14 cellular contexts compared by ENCODE assay signal in the genomic region with DNA sequence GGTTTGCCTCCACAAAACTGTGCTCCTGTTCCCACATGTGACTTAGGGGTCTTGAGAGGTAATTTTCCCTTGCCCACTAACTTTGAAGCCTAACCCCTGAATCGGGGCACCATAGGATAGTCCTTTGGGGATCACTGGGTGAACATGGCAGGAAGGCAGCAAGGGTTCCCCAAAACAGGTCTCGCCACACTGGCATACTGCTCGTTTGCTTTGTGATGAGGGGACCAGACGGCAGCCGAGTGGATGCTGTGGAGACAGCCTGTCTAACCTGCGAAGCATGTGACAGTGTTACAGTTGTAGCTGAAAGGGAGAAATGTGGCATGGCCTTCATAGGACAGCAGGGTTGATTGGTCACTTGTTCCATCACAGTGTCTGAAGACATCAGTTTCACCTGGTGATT. TPM values are rescaled to one million over a fixed set of nuclear protein-coding genes. Genes with fewer than 3 reads are reported as not detected.
A peak's percentile ranks its signal among the peaks of the same experiment; 100 is the strongest.
DNase-seq lines count a peak whose midpoint lies in the region; ATAC-seq and TF ChIP-seq lines count a peak whose summit lies in the region.
"Had no signal": no experiment of that assay in that cellular context is flagged by ENCODE, and none has a peak within 500 bp of the region (broad histone marks: within the 10 kb centered on the region; RNA-seq: fewer than 3 reads in every experiment).

No MANE protein-coding gene starts in this region.

- H2AFZ ChIP-seq in ACC112 (ENCODE audit: low read length, unreplicated experiment) = no peak overlapping the region
- no peak overlapping the region for H2AFZ ChIP-seq in fibroblast of lung (ENCODE audit: low read length)

- H3K27me3 ChIP-seq in ACC112 (ENCODE audit: insufficient read depth, low read length) = no peaks in the 10 kb centered on the region
- H3K27me3 ChIP-seq in WERI-Rb-1 (ENCODE audit: insufficient read depth, low read depth, severe bottlenecking) = no peaks in the 10 kb centered on the region
- H3K27me3 ChIP-seq in fibroblast of lung (ENCODE audit: control insufficient read depth, insufficient read depth, low read length) = no peaks in the 10 kb centered on the region
- H3K27me3 ChIP-seq in prostate gland (replicated peaks; ENCODE audit: insufficient read depth) = no peaks in the 10 kb centered on the region

- no peak for TF ChIP-seq POLR2A in prostate gland (IDR thresholded peaks at IDR 0.05)

- H3K79me2 ChIP-seq in ACC112 (ENCODE audit: control insufficient read depth, insufficient read depth, low read length, unreplicated experiment) (no peaks in the 10 kb centered on the region), fibroblast of lung (ENCODE audit: control insufficient read depth, insufficient read depth, low read length) (no peaks in the 10 kb centered on the region)

- H3K4me1 ChIP-seq in ACC112 (ENCODE audit: control insufficient read depth, insufficient read depth, low read length, unreplicated experiment) (peaks cover 25% of the 10 kb centered on the region), fibroblast of lung (ENCODE audit: control insufficient read depth, extremely low read depth, insufficient read depth, low read length) (peaks cover 7% of the 10 kb centered on the region), prostate gland (replicated peaks) (no peaks in the 10 kb centered on the region)

- WGBS in prostate gland = 80% methylated on average over 6 of the region's 6 CpGs

- H3K36me3 ChIP-seq in ACC112 (ENCODE audit: insufficient read depth, low read length) (peaks cover 31% of the 10 kb centered on the region; the same call in 1 of the 2 replicates), WERI-Rb-1 (peaks cover 39% of the 10 kb centered on the region), fibroblast of lung (ENCODE audit: control insufficient read depth, insufficient read depth, low read length) (peaks cover 21% of the 10 kb centered on the region), prostate gland (peaks cover 0 to 9% of the 10 kb centered on the region in 2 donors)

- TF ChIP-seq CTCF in WERI-Rb-1 (IDR thresholded peaks at IDR 0.05; ENCODE audit: low read depth, low read length) (no peak), fibroblast of lung (conservative IDR thresholded peaks at IDR 0.05 in 1 of 2, IDR thresholded peaks at IDR 0.05 in 1 of 2; ENCODE audit: low read depth in 1 of 2, low read length in 2 of 2) (no peak), prostate gland (IDR thresholded peaks at IDR 0.05) (no peak)

- no peak overlapping the region for H3K4me2 ChIP-seq in fibroblast of lung (ENCODE audit: extremely low read depth, insufficient read depth, low read length)

- H3K9me3 ChIP-seq in WERI-Rb-1 (ENCODE audit: severe bottlenecking) = no peaks in the 10 kb centered on the region
- H3K9me3 ChIP-seq in fibroblast of lung (ENCODE audit: control insufficient read depth, insufficient read depth, low read depth, low read length) = no peaks in the 10 kb centered on the region
- no peaks in the 10 kb centered on the region for H3K9me3 ChIP-seq in prostate gland

- no peak overlapping the region for H3K9ac ChIP-seq in fibroblast of lung (ENCODE audit: insufficient read depth, low read length)

- DNase-seq in WERI-Rb-1 (no peak), fibroblast of lung (ENCODE audit: low read depth in 2 of 2) (no peak), prostate gland (ENCODE audit: low spot score) (no peak), activated gamma-delta T cell treated with Interleukin-2 at 50 U/mL for 16 hours (no peak), NCI-H1105 treated with DMSO at 0.1 percent for 48 hours (lab: John Stamatoyannopoulos, UW) (no peak), ureter (ENCODE audit: low spot score) (no peak)
- DNase-seq: activated CD4-positive, alpha-beta T cell treated with anti-CD3 and anti-CD28 coated beads, Interleukin-2, amount 10 ng/mL, durations not matched to agents 24 days and 14 days; activated naive CD4-positive, alpha-beta T cell treated with anti-CD3 and anti-CD28 coated beads for 36 hours; activated T-cell treated with anti-CD3 and anti-CD28 coated beads for 4 hours; DND-41; KG1; NCI-H1048 had no signal

- no peaks in the 10 kb centered on the region for H4K20me1 ChIP-seq in fibroblast of lung (ENCODE audit: control insufficient read depth, extremely low read depth, insufficient read depth, low read length)

- intact Hi-C loops in prostate gland (cut with DNase I) = loop anchor here (5.0 kb wide), 1 partner anchor 258 kb away; no protein-coding TSS in a partner anchor

- ATAC-seq in HG02938 (IDR thresholded peaks at IDR 0.05; ENCODE audit: unreplicated experiment) = no peak

- H3K4me3 ChIP-seq in ACC112 (ENCODE audit: low read depth, low read length) = no peak overlapping the region
- H3K4me3 ChIP-seq in WERI-Rb-1 (ENCODE audit: low read depth, low read length) = no peak overlapping the region
- no peak overlapping the region for H3K4me3 ChIP-seq in fibroblast of lung (replicated peaks in 1 of 4; ENCODE audit: control extremely low read depth in 1 of 4, insufficient read depth in 1 of 4, low read depth in 3 of 4, low read length in 4 of 4)
- H3K4me3 ChIP-seq in prostate gland = no peak overlapping the region

- peak overlapping the region; percentile 87 for H3K27ac ChIP-seq in ACC112 (ENCODE audit: low read depth, low read length)
- H3K27ac ChIP-seq in WERI-Rb-1 = peak overlapping the region; percentile 86
- H3K27ac ChIP-seq in fibroblast of lung (ENCODE audit: insufficient read depth, low read length) = peak overlapping the region; percentile 17
- H3K27ac ChIP-seq in prostate gland = peak overlapping the region; percentile 5 to 23

RNA-seq across cellular contexts. Expression of gene UBE3B, which starts 42.4 kb away (rescaled TPM):
- total RNA-seq in fibroblast of lung (35.7 and 49.7 TPM in 2 replicates), prostate gland (10 to 100 TPM; 57.9 to 85.8 TPM), ureter (46.4 TPM)
- 27.2 and 29.5 TPM in 2 replicates for polyA plus RNA-seq in fibroblast of lung
- polyA plus RNA-seq in fibroblast of lung (2012) = 17.8 and 20.1 TPM in 2 replicates
- 38.8 and 58.9 TPM in 2 replicates for polyA minus RNA-seq in fibroblast of lung (ENCODE audit: low replicate concordance)

RNA-seq across cellular contexts. Expression of gene KCTD10, which starts 42.7 kb away (rescaled TPM):
- total RNA-seq in fibroblast of lung (59.8 and 106 TPM in 2 replicates), prostate gland (10 to 100 TPM; 37.2 to 49.8 TPM), ureter (86.9 TPM)
- polyA plus RNA-seq in fibroblast of lung = 131 and 190 TPM in 2 replicates
- 86.6 and 115 TPM in 2 replicates for polyA plus RNA-seq in fibroblast of lung (2012)
- polyA minus RNA-seq in fibroblast of lung (ENCODE audit: low replicate concordance) = 424 and 573 TPM in 2 replicates

RNA-seq across cellular contexts. Expression of gene MMAB, which starts 53.5 kb away (rescaled TPM):
- total RNA-seq in fibroblast of lung = 32.6 and 56.1 TPM in 2 replicates
- polyA plus RNA-seq in fibroblast of lung = 31.5 and 36.8 TPM in 2 replicates
- polyA plus RNA-seq in fibroblast of lung (2012) = 60.5 and 63.5 TPM in 2 replicates
- 23.5 and 33.1 TPM in 2 replicates for polyA minus RNA-seq in fibroblast of lung (ENCODE audit: low replicate concordance)
- total RNA-seq in prostate gland = 10 to 100 TPM; 23.1 to 79.2 TPM
- 65.8 TPM for total RNA-seq in ureter

RNA-seq across cellular contexts. Expression of gene MVK, which starts 53.8 kb away (rescaled TPM):
- total RNA-seq in fibroblast of lung = 10.0 and 22.1 TPM in 2 replicates
- 12.3 and 18.8 TPM in 2 replicates for polyA plus RNA-seq in fibroblast of lung
- 22.9 and 30.2 TPM in 2 replicates for polyA plus RNA-seq in fibroblast of lung (2012)
- 16.5 and 20.4 TPM in 2 replicates for polyA minus RNA-seq in fibroblast of lung (ENCODE audit: low replicate concordance)
- total RNA-seq in prostate gland = 10 to 100 TPM; 13.4 to 54.1 TPM
- 44.0 TPM for total RNA-seq in ureter

Comparison
In these comparisons a context has a peak if more than half of its experiments do, and no peak if none do; other contexts are left out.
1. H3K27ac ChIP-seq: peak in every context shown above with its lines; median percentile 87 in ACC112; 86 in WERI-Rb-1; 17 in fibroblast of lung; 14 in prostate gland.